21 cellular contexts compared by ENCODE assay signal in genomic region chr11:67199751-67200150, GRCh38.
DNase-seq lines count a peak whose midpoint lies in the region; ATAC-seq and TF ChIP-seq lines count a peak whose summit lies in the region.
"Had no signal": no experiment of that assay in that cellular context is flagged by ENCODE, and none has a peak within 500 bp of the region (broad histone marks: within the 10 kb centered on the region; RNA-seq: fewer than 3 reads in every experiment).

No MANE protein-coding gene starts in this region.

- H3K9me3 Mint-ChIP-seq in activated naive CD4-positive, alpha-beta T cell treated with anti-CD3 and anti-CD28 coated beads for 36 hours = no peaks in the 10 kb centered on the region
- no peaks in the 10 kb centered on the region for H3K9me3 Mint-ChIP-seq in mesothelial cell of epicardium
- H3K9me3 Mint-ChIP-seq: CD4-positive, CD25-positive, alpha-beta regulatory T cell; CD8-positive, alpha-beta T cell; GM23338; H9; HFFc6 had no signal

- TF ChIP-seq CTCF in 22Rv1 (IDR thresholded peaks at IDR 0.05) (no peak), mesothelial cell of epicardium (IDR thresholded peaks at IDR 0.05; ENCODE audit: unreplicated experiment) (no peak)

- H3K27me3 ChIP-seq in HAP-1 (ENCODE audit: low read depth) = no peaks in the 10 kb centered on the region
- H3K27me3 ChIP-seq: BLaER1 had no signal

- peaks cover under 1% of the 10 kb centered on the region; the same call in 1 of the 2 replicates for H3K36me3 ChIP-seq in HAP-1 (replicated peaks)

- H3K27me3 Mint-ChIP-seq in activated naive CD4-positive, alpha-beta T cell treated with anti-CD3 and anti-CD28 coated beads for 36 hours (ENCODE audit: low read depth) = no peaks in the 10 kb centered on the region
- no peaks in the 10 kb centered on the region for H3K27me3 Mint-ChIP-seq in mesothelial cell of epicardium (ENCODE audit: low read depth)
- H3K27me3 Mint-ChIP-seq: B cell; CD4-positive, CD25-positive, alpha-beta regulatory T cell had no signal

- H3K9me3 ChIP-seq in HAP-1 = no peaks in the 10 kb centered on the region
- H3K9me3 ChIP-seq: BLaER1, Caco-2 had no signal

- peak overlapping the region; percentile 2 for H3K27ac Mint-ChIP-seq in activated naive CD4-positive, alpha-beta T cell treated with anti-CD3 and anti-CD28 coated beads for 36 hours
- H3K27ac Mint-ChIP-seq in mesothelial cell of epicardium = peak overlapping the region; percentile 48
- H3K27ac Mint-ChIP-seq: B cell; CD8-positive, alpha-beta T cell had no signal

- intact Hi-C loops in activated naive CD4-positive, alpha-beta T cell treated with anti-CD3 and anti-CD28 coated beads for 36 hours (cut with micrococcal nuclease) = loop anchor here (5.0 kb wide), 1 partner anchor 38 kb away; no protein-coding TSS in a partner anchor

- no peak overlapping the region for H3K4me3 Mint-ChIP-seq in activated naive CD4-positive, alpha-beta T cell treated with anti-CD3 and anti-CD28 coated beads for 36 hours
- H3K4me3 Mint-ChIP-seq in mesothelial cell of epicardium = no peak overlapping the region
- H3K4me3 Mint-ChIP-seq: B cell; CD4-positive, CD25-positive, alpha-beta regulatory T cell; CD8-positive, alpha-beta T cell; GM23338; H9; HFFc6 had no signal

- DNase-seq in activated naive CD4-positive, alpha-beta T cell treated with anti-CD3 and anti-CD28 coated beads for 36 hours = no peak
- DNase-seq in activated naive CD4-positive, alpha-beta T cell treated with anti-CD3 and anti-CD28 coated beads, Interleukin-2, amount 50 U/mL, for 16 hours = no peak
- peak; percentile 22 to 93 for DNase-seq in HAP-1 (ENCODE audit: low spot score in 2 of 2)
- no peak for DNase-seq in mesothelial cell of epicardium (ENCODE audit: low spot score in 2 of 2, unreplicated experiment in 2 of 2)
- DNase-seq in NCI-H526 treated with DMSO at 0.1 percent for 48 hours (lab: John Stamatoyannopoulos, UW) = no peak
- no peak for DNase-seq in G401 (ENCODE audit: low spot score)
- DNase-seq: Caco-2; CD4-positive, CD25-positive, alpha-beta regulatory T cell; CD8-positive, alpha-beta T cell; DMS153; DND-41; GDM1; H9; HFFc6 had no signal

- no peak for ATAC-seq in HG02571 (IDR thresholded peaks at IDR 0.05; ENCODE audit: unreplicated experiment)
- ATAC-seq: CD8-positive, alpha-beta T cell; GM12878; GM23338 had no signal

- H3K4me3 ChIP-seq in HAP-1 = no peak overlapping the region
- H3K4me3 ChIP-seq: BLaER1, GM12878, GM23338 had no signal

- in situ Hi-C loops in HAP-1 (cut with MboI; ENCODE audit: low sequenced_read_pairs) (no loop called here), G401 (cut with HindIII; ENCODE audit: low sequenced_read_pairs) (no loop called here)

- H3K27ac ChIP-seq in 22Rv1 = 0 out of 2 replicates have a peak overlapping the region, but pooled peaks have one; percentile 22
- H3K27ac ChIP-seq: BLaER1, C4-2B had no signal

- H3K36me3 Mint-ChIP-seq in activated naive CD4-positive, alpha-beta T cell treated with anti-CD3 and anti-CD28 coated beads for 36 hours (ENCODE audit: low read depth) = peaks cover 12% of the 10 kb centered on the region
- H3K36me3 Mint-ChIP-seq in mesothelial cell of epicardium = peaks cover 25% of the 10 kb centered on the region

- H3K4me1 Mint-ChIP-seq in activated naive CD4-positive, alpha-beta T cell treated with anti-CD3 and anti-CD28 coated beads for 36 hours (ENCODE audit: low read depth) = peaks cover 3% of the 10 kb centered on the region
- peaks cover 11% of the 10 kb centered on the region for H3K4me1 Mint-ChIP-seq in mesothelial cell of epicardium

- CTCF ChIA-PET in activated naive CD4-positive, alpha-beta T cell treated with anti-CD3 and anti-CD28 coated beads for 36 hours (lab: Charles Lee) = interaction anchor here (0.6 to 2.3 kb wide), 3 partner anchors 119 to 125 kb away, joined by 3 to 4 read pairs (median 3); no protein-coding TSS in a partner anchor

- peaks cover 47% of the 10 kb centered on the region for H3K4me1 ChIP-seq in HAP-1
- H3K4me1 ChIP-seq: BLaER1, Caco-2 had no signal

Comparison
In these comparisons a context has a peak if more than half of its experiments do, and no peak if none do; other contexts are left out.
1. DNase-seq: peak in HAP-1 (2 of 2); none in activated naive CD4-positive, alpha-beta T cell treated with anti-CD3 and anti-CD28 coated beads for 36 hours (single experiment), activated naive CD4-positive, alpha-beta T cell treated with anti-CD3 and anti-CD28 coated beads, Interleukin-2, amount 50 U/mL, for 16 hours (single experiment), mesothelial cell of epicardium (0 of 2), NCI-H526 treated with DMSO at 0.1 percent for 48 hours (single experiment) and G401 (single experiment).